ENCODE assay signal across 12 cellular contexts in the genomic region with DNA sequence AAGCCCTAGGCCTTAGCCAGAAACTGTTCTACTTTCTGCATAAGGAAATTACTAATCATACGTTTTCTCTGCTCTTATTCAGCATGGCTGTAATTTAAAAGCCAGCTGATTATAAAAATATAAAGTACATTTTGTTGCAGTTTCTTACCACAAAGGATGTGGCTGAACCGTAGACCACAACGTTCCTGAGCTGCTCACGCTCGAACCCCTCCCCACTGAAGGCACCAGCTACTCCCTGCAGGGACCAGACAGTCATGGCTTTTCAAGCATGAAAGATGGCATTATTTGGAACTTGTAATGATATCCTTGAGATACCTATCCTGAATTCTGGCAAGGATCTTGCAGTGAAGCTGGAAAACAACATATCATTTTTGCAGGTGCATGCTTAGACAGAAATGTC.
DNase-seq lines count a peak whose midpoint lies in the region; FAIRE-seq and TF ChIP-seq lines count a peak whose summit lies in the region.
"Had no signal": no experiment of that assay in that cellular context is flagged by ENCODE, and none has a peak within 500 bp of the region (broad histone marks: within the 10 kb centered on the region; RNA-seq: fewer than 3 reads in every experiment).

No MANE protein-coding gene starts in this region.

- peaks cover 13% of the 10 kb centered on the region; the same call in 1 of the 2 replicates for H3K36me3 ChIP-seq in Loucy (ENCODE audit: insufficient read depth, low read length)
- peaks cover 4% of the 10 kb centered on the region for H3K36me3 ChIP-seq in astrocyte (ENCODE audit: insufficient read depth, low read length)
- H3K36me3 ChIP-seq in skeletal muscle satellite cell (ENCODE audit: insufficient read depth, low read length) = peaks cover 23% of the 10 kb centered on the region
- H3K36me3 ChIP-seq: ovary had no signal

- no peak overlapping the region for H3K27ac Mint-ChIP-seq in astrocyte (ENCODE audit: unreplicated experiment)

- peak; percentile 39 for DNase-seq in NCI-H2171 treated with DMSO at 0.1 percent for 48 hours (lab: John Stamatoyannopoulos, UW)
- DNase-seq in NCI-H2171 (lab: John Stamatoyannopoulos, UW) = no peak
- DNase-seq in astrocyte (ENCODE audit: low read depth) = peak; percentile 39
- DNase-seq in SW 1271 (lab: John Stamatoyannopoulos, UW) = no peak
- DNase-seq in amniotic stem cell (lab: John Stamatoyannopoulos, UW) = no peak
- no peak for DNase-seq in ecto neural progenitor cell (ENCODE audit: low spot score)
- DNase-seq: NCI-H1105, Right ventricle myocardium superior had no signal

- H3K4me3 Mint-ChIP-seq in astrocyte (ENCODE audit: unreplicated experiment) = no peak overlapping the region

- H3K9me3 ChIP-seq in Loucy (ENCODE audit: insufficient read depth, low read depth, low read length) = no peaks in the 10 kb centered on the region
- H3K9me3 ChIP-seq in astrocyte (ENCODE audit: insufficient read depth, low read depth, low read length) = no peaks in the 10 kb centered on the region
- H3K9me3 ChIP-seq in skeletal muscle satellite cell (replicated peaks; ENCODE audit: low read length) = no peaks in the 10 kb centered on the region
- H3K9me3 ChIP-seq: ovary had no signal

- no peaks in the 10 kb centered on the region for H3K9me2 ChIP-seq in Loucy (replicated peaks; ENCODE audit: low read depth, low read length)

- peak overlapping the region; percentile 96 for H3K4me2 ChIP-seq in Loucy (ENCODE audit: low read depth, low read length, poor library complexity, severe bottlenecking)
- H3K4me2 ChIP-seq in astrocyte (ENCODE audit: low read length) = peak overlapping the region; percentile 31
- peak overlapping the region; percentile 23 for H3K4me2 ChIP-seq in skeletal muscle satellite cell (ENCODE audit: low read length)

- H3K9me3 Mint-ChIP-seq in astrocyte (ENCODE audit: unreplicated experiment) = no peaks in the 10 kb centered on the region

- H3K79me2 ChIP-seq in Loucy (ENCODE audit: insufficient read depth, low read length) (peaks cover 41% of the 10 kb centered on the region), astrocyte (ENCODE audit: insufficient read depth, low read length) (no peaks in the 10 kb centered on the region)

- H3K27me3 ChIP-seq in Loucy (ENCODE audit: insufficient read depth, low read length, poor library complexity, severe bottlenecking) = no peaks in the 10 kb centered on the region
- no peaks in the 10 kb centered on the region for H3K27me3 ChIP-seq in astrocyte (ENCODE audit: insufficient read depth, low read length)
- no peaks in the 10 kb centered on the region for H3K27me3 ChIP-seq in skeletal muscle satellite cell (ENCODE audit: control insufficient read depth, insufficient read depth, low read length)
- H3K27me3 ChIP-seq: ovary had no signal

- peaks cover 15% of the 10 kb centered on the region for H3K4me1 Mint-ChIP-seq in astrocyte (ENCODE audit: low read depth, unreplicated experiment)

- H3F3A ChIP-seq in Loucy (ENCODE audit: low read depth) = peaks cover 8% of the 10 kb centered on the region

- H3K9ac ChIP-seq in Loucy (ENCODE audit: low read depth, low read length, poor library complexity, severe bottlenecking) (peak overlapping the region; percentile 96), astrocyte (ENCODE audit: low read length) (no peak overlapping the region), skeletal muscle satellite cell (ENCODE audit: low read depth, low read length) (peak overlapping the region; percentile 48)

- H3K27me3 Mint-ChIP-seq in astrocyte (ENCODE audit: low read depth, unreplicated experiment) = no peaks in the 10 kb centered on the region

- H4K20me1 ChIP-seq in Loucy (ENCODE audit: insufficient read depth, low read length, poor library complexity, severe bottlenecking) (no peaks in the 10 kb centered on the region), astrocyte (ENCODE audit: insufficient read depth, low read length) (no peaks in the 10 kb centered on the region)

- H2AFZ ChIP-seq in Loucy (ENCODE audit: low read length) = no peak overlapping the region
- no peak overlapping the region for H2AFZ ChIP-seq in astrocyte (ENCODE audit: low read depth, low read length)

- H3K4me3 ChIP-seq in Loucy (ENCODE audit: low read length, poor library complexity, severe bottlenecking) (peak overlapping the region; percentile 76), astrocyte (ENCODE audit: insufficient read depth, low read depth, low read length) (no peak overlapping the region), skeletal muscle satellite cell (ENCODE audit: low read length) (no peak overlapping the region)
- H3K4me3 ChIP-seq: ovary had no signal

- peaks cover 17% of the 10 kb centered on the region for H3K36me3 Mint-ChIP-seq in astrocyte (ENCODE audit: low read depth, unreplicated experiment)

- no peak overlapping the region for H3K27ac ChIP-seq in astrocyte (ENCODE audit: low read depth, low read length)
- H3K27ac ChIP-seq: 22Rv1, ovary had no signal

- FAIRE-seq in astrocyte (lab: Jason Lieb, UNC) = no peak

- TF ChIP-seq CTCF in Loucy (conservative IDR thresholded peaks at IDR 0.05; ENCODE audit: low read length) = no peak
- TF ChIP-seq CTCF in astrocyte (IDR thresholded peaks at IDR 0.05; ENCODE audit: insufficient read depth, low read depth, low read length) = no peak

- H3K4me1 ChIP-seq in Loucy (ENCODE audit: insufficient read depth, low read length, poor library complexity, severe bottlenecking) (peaks cover 90% of the 10 kb centered on the region), astrocyte (ENCODE audit: insufficient read depth, low read length) (peaks cover 26% of the 10 kb centered on the region), skeletal muscle satellite cell (ENCODE audit: control insufficient read depth, insufficient read depth, low read length) (peaks cover 49% of the 10 kb centered on the region)

Comparison
In these comparisons a context has a peak if more than half of its experiments do, and no peak if none do; other contexts are left out.
1. DNase-seq: peak in NCI-H2171 treated with DMSO at 0.1 percent for 48 hours (single experiment) and astrocyte (single experiment); none in NCI-H2171 (single experiment), SW 1271 (0 of 2), amniotic stem cell (single experiment) and ecto neural progenitor cell (single experiment).
2. H3K4me2 ChIP-seq: peak in every context shown above with its lines; median percentile 96 in Loucy; 31 in astrocyte; 23 in skeletal muscle satellite cell.